1 cellular context compared by ENCODE assay signal in genomic region chr1:32242341-32242851, GRCh38.
TF ChIP-seq lines count a peak whose summit lies in the region.

No MANE protein-coding gene starts in this region.

TF ChIP-seq in endothelial cell of umbilical vein, 7 proteins besides CTCF, POLR2A, EP300 and RAD21:
- TF ChIP-seq GATA2 (IDR thresholded peaks at IDR 0.05; ENCODE audit: insufficient read depth, insufficient read length, low read depth, low read length) (peak; percentile 11), POLR2AphosphoS5 (IDR thresholded peaks at IDR 0.05; ENCODE audit: insufficient read depth, low read depth, low read length) (no peak), JUN (IDR thresholded peaks at IDR 0.05; ENCODE audit: borderline replicate concordance, insufficient read depth, insufficient read length, low read depth) (no peak), FOS (IDR thresholded peaks at IDR 0.05; ENCODE audit: borderline replicate concordance, insufficient read depth, low read length) (no peak), MAX (IDR thresholded peaks at IDR 0.05; ENCODE audit: insufficient read depth, insufficient read length) (no peak)
